ENCODE assay signal across 7 cellular contexts in genomic region chr1:120952871-120953265, GRCh38.
DNase-seq lines count a peak whose midpoint lies in the region; TF ChIP-seq lines count a peak whose summit lies in the region.
"Not testable (repeated sequence)": the region's sequence is repeated elsewhere in the genome, so short reads cannot be mapped to it uniquely, and the experiment has no call there.

No MANE protein-coding gene starts in this region.

- BruUV-seq in OCI-LY7 (replicated peaks; lab: Mats Ljungman, UMichigan) (TSS peak; percentile 64), mammary epithelial cell (replicated peaks; lab: Mats Ljungman, UMichigan) (TSS peak; percentile 53)

- not testable (repeated sequence) for H3K27ac ChIP-seq in OCI-LY7 (ENCODE audit: low read depth, low read length, poor library complexity, severe bottlenecking); mammary epithelial cell (ENCODE audit: insufficient read depth, low read depth, low read length)

- H3K9me2 ChIP-seq in OCI-LY7 (ENCODE audit: insufficient read depth, low read length): not testable (repeated sequence)

- not testable (repeated sequence) for H3K27me3 ChIP-seq in mammary epithelial cell (ENCODE audit: insufficient read depth, low read length)

- H3K9ac ChIP-seq in ES-I3 (ENCODE audit: low read depth, low read length): peak overlapping the region; percentile 36; the same call in 1 of the 2 replicates
- not testable (repeated sequence) for H3K9ac ChIP-seq in mammary epithelial cell (ENCODE audit: insufficient read depth, low read length)

- not testable (repeated sequence) for H3K4me1 ChIP-seq in ES-I3 (ENCODE audit: insufficient read depth, low read length); OCI-LY7 (ENCODE audit: insufficient read depth, low read length, poor library complexity, severe bottlenecking); mammary epithelial cell (ENCODE audit: insufficient read depth, low read length)

- not testable (repeated sequence) for H3K36me3 ChIP-seq in ES-I3 (ENCODE audit: insufficient read depth, low read length); OCI-LY7 (ENCODE audit: insufficient read depth, low read length); mammary epithelial cell (ENCODE audit: insufficient read depth, low read length)

- not testable (repeated sequence) for H3K4me3 ChIP-seq in OCI-LY7 (ENCODE audit: low read depth, low read length, poor library complexity, severe bottlenecking); mammary epithelial cell (replicated peaks in 1 of 3; ENCODE audit: insufficient read depth in 1 of 3, low read depth in 2 of 3, low read length in 3 of 3)
- peak overlapping the region; percentile 5 for H3K4me3 ChIP-seq in epithelial cell of esophagus (ENCODE audit: low read length)
- peak overlapping the region; percentile 28 for H3K4me3 ChIP-seq in retinal pigment epithelial cell (ENCODE audit: low read length)

- H3K79me2 ChIP-seq in OCI-LY7 (ENCODE audit: insufficient read depth, low read depth, low read length); mammary epithelial cell (ENCODE audit: insufficient read depth, low read length): not testable (repeated sequence)

- POLR2A ChIA-PET in OCI-LY7 (lab: Charles Lee): not testable (repeated sequence)

- not testable (repeated sequence) for H3K9me3 ChIP-seq in ES-I3 (ENCODE audit: control insufficient read depth, insufficient read depth, low read length); OCI-LY7 (ENCODE audit: low read length); mammary epithelial cell (replicated peaks; ENCODE audit: insufficient read depth, low read length)

- H3K4me2 ChIP-seq in OCI-LY7 (ENCODE audit: low read length); mammary epithelial cell (ENCODE audit: insufficient read depth, low read depth, low read length): not testable (repeated sequence)

- not testable (repeated sequence) for TF ChIP-seq CTCF in OCI-LY7 (conservative IDR thresholded peaks at IDR 0.05; ENCODE audit: low read length); mammary epithelial cell (conservative IDR thresholded peaks at IDR 0.05 in 1 of 2, IDR thresholded peaks at IDR 0.05 in 1 of 2; ENCODE audit: extremely low read depth in 1 of 2, insufficient read depth in 1 of 2, low read depth in 1 of 2, low read length in 2 of 2); epithelial cell of esophagus (IDR thresholded peaks at IDR 0.05; ENCODE audit: insufficient read depth, low read depth, low read length, missing control alignments); retinal pigment epithelial cell (conservative IDR thresholded peaks at IDR 0.05; ENCODE audit: low read depth, low read length)

- in situ Hi-C loops in mammary epithelial cell (cut with MboI; ENCODE audit: low sequenced_read_pairs in 2 of 2): not testable (repeated sequence)

- CTCF ChIA-PET in OCI-LY7 (lab: Charles Lee; ENCODE audit: unreplicated experiment); mammary epithelial cell (lab: Charles Lee; ENCODE audit: low non-redundant PET): not testable (repeated sequence)

- not testable (repeated sequence) for H2AFZ ChIP-seq in OCI-LY7 (ENCODE audit: low read length); mammary epithelial cell (ENCODE audit: low read depth, low read length)

- DNase-seq in OCI-LY7 (ENCODE audit: low spot score); mammary epithelial cell; epithelial cell of esophagus (ENCODE audit: low read depth); retinal pigment epithelial cell (ENCODE audit: low read depth): not testable (repeated sequence)
- peak; percentile 4 for DNase-seq in astrocyte of the hippocampus (ENCODE audit: low read depth, low spot score)
- peak; percentile 10 for DNase-seq in left kidney (ENCODE audit: low read depth, low spot score)

- WGBS in mammary epithelial cell (ENCODE audit: low coverage, missing lambda C conversion rate): no CpG with 5 or more reads among the region's 19 CpGs

- not testable (repeated sequence) for H4K20me1 ChIP-seq in OCI-LY7 (ENCODE audit: insufficient read depth, low read length); mammary epithelial cell (ENCODE audit: insufficient read depth, low read length)

- dilution Hi-C loops in mammary epithelial cell (cut with HindIII; ENCODE audit: low sequenced_read_pairs): not testable (repeated sequence)

- intact Hi-C loops in OCI-LY7 (cut with micrococcal nuclease; ENCODE audit: unreplicated experiment); mammary epithelial cell (cut with micrococcal nuclease): not testable (repeated sequence)
